ENCODE assay signal across 24 cellular contexts in genomic region chr2:174627216-174627615, GRCh38. TPM values are rescaled to one million over a fixed set of nuclear protein-coding genes. Genes with fewer than 3 reads are reported as not detected.
DNase-seq lines count a peak whose midpoint lies in the region; ATAC-seq, FAIRE-seq and TF ChIP-seq lines count a peak whose summit lies in the region.
"Had no signal": no experiment of that assay in that cellular context is flagged by ENCODE, and none has a peak within 500 bp of the region (broad histone marks: within the 10 kb centered on the region; RNA-seq: fewer than 3 reads in every experiment).

No MANE protein-coding gene starts in this region.

- CTCF ChIA-PET in K562 (lab: Yijun Ruan, JAX; ENCODE audit: low intra/inter-chr PET ratio): no interaction called here

- no peak for TF ChIP-seq EP300 in K562 (IDR thresholded peaks at IDR 0.05; ENCODE audit: low read length)

- H3K9ac ChIP-seq in Loucy (ENCODE audit: low read depth, low read length, poor library complexity, severe bottlenecking) (no peak overlapping the region), K562 (ENCODE audit: insufficient read depth in 1 of 2, low read depth in 2 of 2, low read length in 2 of 2) (no peak overlapping the region)
- H3K9ac ChIP-seq: BLaER1 had no signal

- no peaks in the 10 kb centered on the region for H3K9me3 Mint-ChIP-seq in activated T-cell treated with anti-CD3 and anti-CD28 coated beads, Interleukin-2, amount 50 U/mL, for 72 hours
- H3K9me3 Mint-ChIP-seq in stimulated activated memory B cell treated with anti-CD40 and anti-IgM and Interleukin-4, amounts not matched to agents 10 μg/mL and 1 μg/mL and 100 μg/mL, for 72 hours: no peaks in the 10 kb centered on the region
- H3K9me3 Mint-ChIP-seq: GM23338, type B pancreatic cell had no signal

- POLR2A ChIA-PET in K562 (lab: Yijun Ruan, JAX): interaction anchor here (0.6 kb wide), 1 partner anchor 210 kb away, joined by 3 read pairs; no protein-coding TSS in a partner anchor

- H3K9me3 ChIP-seq in Loucy (ENCODE audit: insufficient read depth, low read depth, low read length) (no peaks in the 10 kb centered on the region), K562 (replicated peaks; ENCODE audit: control insufficient read depth, insufficient read depth, low read depth, low read length) (no peaks in the 10 kb centered on the region), aorta (ENCODE audit: control insufficient read depth, low read length) (no peaks in the 10 kb centered on the region)
- H3K9me3 ChIP-seq: BLaER1, spleen had no signal

- H3K4me1 ChIP-seq in Loucy (ENCODE audit: insufficient read depth, low read length, poor library complexity, severe bottlenecking): peaks cover 59% of the 10 kb centered on the region
- H3K4me1 ChIP-seq in K562 (replicated peaks in 1 of 2; ENCODE audit: control insufficient read depth in 2 of 2, insufficient read depth in 2 of 2, low read length in 2 of 2): no peaks in the 10 kb centered on the region; a peak in 1 of 5 replicates
- H3K4me1 ChIP-seq in aorta (ENCODE audit: control insufficient read depth in 1 of 2, insufficient read depth in 2 of 2, low read length in 2 of 2): peaks cover 8 to 37% of the 10 kb centered on the region in 2 donors

- H3K36me3 ChIP-seq in Loucy (ENCODE audit: insufficient read depth, low read length): peaks cover 25% of the 10 kb centered on the region; the same call in 1 of the 2 replicates
- no peaks in the 10 kb centered on the region for H3K36me3 ChIP-seq in K562 (ENCODE audit: control insufficient read depth, insufficient read depth, low read length)
- H3K36me3 ChIP-seq in aorta (ENCODE audit: control insufficient read depth in 1 of 2, insufficient read depth in 2 of 2, low read length in 1 of 2): no peaks in the 10 kb centered on the region
- H3K36me3 ChIP-seq: cardiac muscle cell had no signal

- H3K27me3 Mint-ChIP-seq in activated T-cell treated with anti-CD3 and anti-CD28 coated beads, Interleukin-2, amount 50 U/mL, for 72 hours (ENCODE audit: low read depth): no peaks in the 10 kb centered on the region
- no peaks in the 10 kb centered on the region for H3K27me3 Mint-ChIP-seq in stimulated activated memory B cell treated with anti-CD40 and anti-IgM and Interleukin-4, amounts not matched to agents 10 μg/mL and 1 μg/mL and 100 μg/mL, for 72 hours
- H3K27me3 Mint-ChIP-seq: type B pancreatic cell had no signal

- H4K20me1 ChIP-seq in Loucy (ENCODE audit: insufficient read depth, low read length, poor library complexity, severe bottlenecking) (peaks cover 42% of the 10 kb centered on the region), K562 (replicated peaks; ENCODE audit: control insufficient read depth, insufficient read depth, low read length) (no peaks in the 10 kb centered on the region)
- H4K20me1 ChIP-seq: BLaER1 had no signal

- H2AFZ ChIP-seq in Loucy (ENCODE audit: low read length) (no peak overlapping the region), K562 (ENCODE audit: low read depth, low read length) (no peak overlapping the region)
- H2AFZ ChIP-seq: GM23338 had no signal

- H3K9me1 ChIP-seq in K562 (ENCODE audit: control insufficient read depth, insufficient read depth, low read length): no peaks in the 10 kb centered on the region

- H3K79me2 ChIP-seq in Loucy (ENCODE audit: insufficient read depth, low read length) (peaks cover 75% of the 10 kb centered on the region), K562 (ENCODE audit: control insufficient read depth, insufficient read depth, low read length) (no peaks in the 10 kb centered on the region)

- FAIRE-seq in K562 (lab: Jason Lieb, UNC): no peak

- H3K9me2 ChIP-seq in Loucy (replicated peaks; ENCODE audit: low read depth, low read length): no peaks in the 10 kb centered on the region

- H3K4me2 ChIP-seq in Loucy (ENCODE audit: low read depth, low read length, poor library complexity, severe bottlenecking) (peak overlapping the region; percentile 99), K562 (ENCODE audit: insufficient read depth, low read length) (no peak overlapping the region)
- H3K4me2 ChIP-seq: BLaER1, GM23338 had no signal

- H3F3A ChIP-seq in Loucy (ENCODE audit: low read depth): no peaks in the 10 kb centered on the region

- intact Hi-C loops in K562 (cut with micrococcal nuclease) (no loop called here), aorta (cut with DNase I) (no loop called here)

- H3K4me1 Mint-ChIP-seq in activated T-cell treated with anti-CD3 and anti-CD28 coated beads, Interleukin-2, amount 50 U/mL, for 72 hours (ENCODE audit: low read depth): peaks cover 77% of the 10 kb centered on the region
- peaks cover 75% of the 10 kb centered on the region for H3K4me1 Mint-ChIP-seq in stimulated activated memory B cell treated with anti-CD40 and anti-IgM and Interleukin-4, amounts not matched to agents 10 μg/mL and 1 μg/mL and 100 μg/mL, for 72 hours
- H3K4me1 Mint-ChIP-seq: GM23338 had no signal

- H3K36me3 Mint-ChIP-seq in activated T-cell treated with anti-CD3 and anti-CD28 coated beads, Interleukin-2, amount 50 U/mL, for 72 hours (ENCODE audit: insufficient read depth in 2 of 2): peaks cover 21 to 46% of the 10 kb centered on the region in 2 donors
- H3K36me3 Mint-ChIP-seq in stimulated activated memory B cell treated with anti-CD40 and anti-IgM and Interleukin-4, amounts not matched to agents 10 μg/mL and 1 μg/mL and 100 μg/mL, for 72 hours: peaks cover 64% of the 10 kb centered on the region

- TF ChIP-seq CTCF in Loucy (conservative IDR thresholded peaks at IDR 0.05; ENCODE audit: low read length): no peak
- no peak for TF ChIP-seq CTCF in K562 (IDR thresholded peaks at IDR 0.05 in 2 of 3, conservative IDR thresholded peaks at IDR 0.05 in 1 of 3; ENCODE audit: insufficient read depth in 2 of 3, low read depth in 1 of 3, low read length in 3 of 3)

- TF ChIP-seq POLR2A in K562 (conservative IDR thresholded peaks at IDR 0.05): no peak

- ATAC-seq in activated T-cell treated with anti-CD3 and anti-CD28 coated beads, Interleukin-2, amount 50 U/mL, for 72 hours (replicated peaks in 1 of 2): no peak
- no peak for ATAC-seq in K562
- ATAC-seq in stimulated activated memory B cell treated with anti-CD40 and anti-IgM and Interleukin-4, amounts not matched to agents 10 μg/mL and 1 μg/mL and 100 μg/mL, for 72 hours: no peak
- no peak for ATAC-seq in aorta (ENCODE audit: low FRiP score)
- ATAC-seq in HG03457 (IDR thresholded peaks at IDR 0.05; ENCODE audit: unreplicated experiment): no peak
- ATAC-seq in GM19324 (IDR thresholded peaks at IDR 0.05; ENCODE audit: low FRiP score, unreplicated experiment): no peak
- ATAC-seq: PC-3 had no signal

- H3K27ac Mint-ChIP-seq in activated T-cell treated with anti-CD3 and anti-CD28 coated beads, Interleukin-2, amount 50 U/mL, for 72 hours: peak overlapping the region; percentile 59
- H3K27ac Mint-ChIP-seq in stimulated activated memory B cell treated with anti-CD40 and anti-IgM and Interleukin-4, amounts not matched to agents 10 μg/mL and 1 μg/mL and 100 μg/mL, for 72 hours: peak overlapping the region; percentile 62
- H3K27ac Mint-ChIP-seq: GM23338, type B pancreatic cell had no signal

- in situ Hi-C loops in K562 (cut with MboI): no loop called here

- H3K27me3 ChIP-seq in Loucy (ENCODE audit: insufficient read depth, low read length, poor library complexity, severe bottlenecking) (no peaks in the 10 kb centered on the region), K562 (ENCODE audit: control insufficient read depth in 2 of 2, insufficient read depth in 2 of 2, low read length in 2 of 2) (no peaks in the 10 kb centered on the region; a peak in 1 of 5 replicates), aorta (ENCODE audit: control insufficient read depth in 1 of 2, insufficient read depth in 2 of 2, low read length in 1 of 2) (no peaks in the 10 kb centered on the region)
- H3K27me3 ChIP-seq: BLaER1, cardiac muscle cell, spleen had no signal

- H3K4me3 Mint-ChIP-seq in activated T-cell treated with anti-CD3 and anti-CD28 coated beads, Interleukin-2, amount 50 U/mL, for 72 hours: peak overlapping the region in 1 of 2 donors; percentile 11
- H3K4me3 Mint-ChIP-seq in stimulated activated memory B cell treated with anti-CD40 and anti-IgM and Interleukin-4, amounts not matched to agents 10 μg/mL and 1 μg/mL and 100 μg/mL, for 72 hours: no peak overlapping the region
- H3K4me3 Mint-ChIP-seq: GM23338, type B pancreatic cell had no signal

- no TSS peak for BruUV-seq in K562 (replicated peaks; lab: Mats Ljungman, UMichigan)

- H3K27ac ChIP-seq in K562 (ENCODE audit: extremely low read depth, low read depth, low read length): no peak overlapping the region
- H3K27ac ChIP-seq in aorta (ENCODE audit: low read depth in 1 of 2, low read length in 2 of 2): no peak overlapping the region
- H3K27ac ChIP-seq: BLaER1, cardiac muscle cell, VCaP had no signal

- TF ChIP-seq RAD21 in K562 (CRISPR knock-in tag; conservative IDR thresholded peaks at IDR 0.05 in 1 of 2, IDR thresholded peaks at IDR 0.05 in 1 of 2): no peak

- no peak for DNase-seq in activated T-cell treated with anti-CD3 and anti-CD28 coated beads, Interleukin-2, amount 50 U/mL, for 72 hours
- DNase-seq in activated T-cell treated with anti-CD3 and anti-CD28 coated beads, Interleukin-2, amount 50 U/mL, for 48 hours: no peak
- DNase-seq in K562 (ENCODE audit: extremely low read depth in 1 of 4, low spot score in 3 of 4) (no peak), aorta (no peak)
- DNase-seq: activated CD8-positive, alpha-beta memory T cell treated with anti-CD3 and anti-CD28 coated beads for 24 hours; amygdala; EL; glutamatergic neuron; mammary epithelial cell; NCI-H2081 treated with DMSO at 0.1 percent for 48 hours; NCI-H446; PC-3; SHP77 treated with DMSO at 0.1 percent for 48 hours; spleen; stimulated activated CD4-positive, alpha-beta T cell treated with anti-CD3 and anti-CD28 coated beads, Interleukin-4, amount 100 ng/mL, for 4 hours had no signal

- H3K4me3 ChIP-seq in Loucy (ENCODE audit: low read length, poor library complexity, severe bottlenecking) (no peak overlapping the region), K562 (no peak overlapping the region), aorta (ENCODE audit: low read length in 2 of 2) (no peak overlapping the region)
- H3K4me3 ChIP-seq: BLaER1, cardiac muscle cell, GM23338, spleen had no signal

RNA-seq across cellular contexts. Expression of gene WIPF1, which starts 29.6 kb away (rescaled TPM):
- total RNA-seq in activated T-cell treated with anti-CD3 and anti-CD28 coated beads, Interleukin-2, amount 50 U/mL, for 72 hours: 100 to 1,000 TPM; 198 to 237 TPM
- 1.3 and 2.3 TPM in 2 replicates for total RNA-seq in K562 (2011; cell fraction: chromatin; rRNA removed; ENCODE audit: low replicate concordance)
- total RNA-seq in K562 (2011; cell fraction: nucleolus; rRNA removed): 0.33 and 0.39 TPM in 2 replicates
- total RNA-seq in K562 (2011; cell fraction: nucleoplasm; rRNA removed): 0.95 and 1.4 TPM in 2 replicates
- total RNA-seq in K562 (2014; rRNA removed) (0.49 and 2.4 TPM in 2 replicates), K562 (2014; rRNA removed; fragmentation: Illumina TruSeq; extraction: Trizol) (2.4 TPM in 2 replicates), K562 (2015; rRNA removed; fragmentation: Illumina TruSeq; extraction: Trizol) (4.9 and 5.8 TPM in 2 replicates), K562 (2021) (3.8 and 4.9 TPM in 2 replicates), aorta (100 to 1,000 TPM; 107 to 118 TPM)
- polyA plus RNA-seq in K562 (2011; rRNA removed) (0.54 and 3.7 TPM in 2 replicates), K562 (2014; fragmentation: Illumina TruSeq; extraction: Trizol) (3.0 and 3.6 TPM in 2 replicates), K562 (2014; fragmentation: Nextera tagmentation; extraction: Ambion mirVana) (under 1 TPM; 0.61 to 0.92 TPM), K562 (2014; rRNA removed) (1.8 and 2.5 TPM in 2 replicates), aorta (10 to 100 TPM; 40.9 to 51.7 TPM)
- polyA plus RNA-seq in K562 (2011; cell fraction: cytosol; rRNA removed): 0.42 and 2.4 TPM in 2 replicates
- polyA plus RNA-seq in K562 (2011; cell fraction: nucleus; rRNA removed): 0.75 and 3.5 TPM in 2 replicates
- 6.6 and 14.1 TPM in 2 replicates for polyA plus RNA-seq in K562 (2012)
- polyA minus RNA-seq in K562 (2011; rRNA and poly(A)+ RNA removed): 0.32 and 4.6 TPM in 2 replicates
- 0.48 and 2.4 TPM in 2 replicates for polyA minus RNA-seq in K562 (2011; cell fraction: cytosol; rRNA and poly(A)+ RNA removed)
- polyA minus RNA-seq in K562 (2011; cell fraction: nucleus; rRNA and poly(A)+ RNA removed): 0.27 and 5.9 TPM in 2 replicates

Comparison
In these comparisons a context has a peak if more than half of its experiments do, and no peak if none do; other contexts are left out.
1. RNA of gene WIPF1, which starts 29.6 kb away (total RNA-seq): 198 to 237 TPM in activated T-cell treated with anti-CD3 and anti-CD28 coated beads, Interleukin-2, amount 50 U/mL, for 72 hours and 107 to 118 TPM in aorta; 0.33 to 5.8 TPM in K562; every median in the first group is over 10 times any median in the second.